ENCODE assay signal across 19 cellular contexts in the genomic region with DNA sequence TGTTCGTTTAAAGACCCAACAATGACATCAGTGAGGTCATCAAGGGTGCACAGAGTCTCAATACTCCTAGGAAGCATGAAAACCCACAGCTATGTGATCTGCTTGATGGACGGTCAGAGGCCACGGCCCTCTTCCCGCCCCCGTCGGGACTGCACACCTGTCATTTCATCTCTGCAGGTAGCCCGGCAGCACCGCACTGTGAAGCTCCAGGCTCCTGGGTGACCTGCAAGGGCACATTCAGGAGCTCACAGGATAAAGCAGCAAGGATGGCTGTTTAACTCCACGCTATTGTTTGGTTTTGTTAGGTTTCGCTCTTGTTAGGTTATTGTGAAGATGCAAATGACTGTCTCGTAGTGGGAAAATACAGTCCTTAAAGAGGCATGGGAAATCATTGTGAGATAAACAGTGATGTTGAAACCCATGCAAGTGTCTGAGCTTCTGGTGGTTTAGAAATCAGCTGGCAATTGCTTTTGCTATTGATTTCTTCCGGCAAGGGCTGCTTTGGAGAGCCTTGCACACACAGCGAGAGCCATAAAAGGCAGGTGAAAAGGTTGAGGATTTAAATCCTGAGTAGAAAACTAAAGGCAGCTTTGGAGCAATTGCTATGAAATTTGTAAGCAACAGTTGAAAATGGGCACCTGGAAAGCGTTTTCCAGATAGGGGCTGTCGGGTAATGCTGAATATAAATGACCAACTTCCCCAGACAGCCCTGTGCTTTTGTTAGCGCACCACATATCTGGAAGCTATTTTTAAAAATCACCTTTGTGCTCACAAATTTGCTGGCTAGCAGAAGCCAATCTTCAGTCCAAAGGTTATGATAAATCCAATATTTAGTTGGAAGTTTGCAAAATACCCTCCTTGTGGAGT.
"Had no signal": no experiment of that assay in that cellular context is flagged by ENCODE, and none has a peak within 500 bp of the region (broad histone marks: within the 10 kb centered on the region; RNA-seq: fewer than 3 reads in every experiment).

No MANE protein-coding gene starts in this region.

- H3K27me3 ChIP-seq: adrenal gland, colonic mucosa, gastrocnemius medialis had no signal

- H3K27ac ChIP-seq: adrenal gland, colonic mucosa, gastrocnemius medialis, lower lobe of right lung, prostate gland, sigmoid colon, transverse colon had no signal

- H3K4me1 Mint-ChIP-seq: activated B cell treated with CpG ODN at 0.5 μM for 24 hours; activated CD4-positive, alpha-beta T cell treated with anti-CD3 and anti-CD28 coated beads, Interleukin-2, amount 10 ng/mL, durations not matched to agents 7 days and 5 days; naive thymus-derived CD8-positive, alpha-beta T cell; stimulated activated naive B cell treated with anti-CD40 and anti-IgM and Interleukin-4, amounts not matched to agents 10 μg/mL and 1 μg/mL and 100 μg/mL, for 72 hours had no signal

- H3K4me3 Mint-ChIP-seq: activated B cell treated with CpG ODN at 0.5 μM for 24 hours; activated CD4-positive, alpha-beta T cell treated with anti-CD3 and anti-CD28 coated beads, Interleukin-2, amount 10 ng/mL, durations not matched to agents 7 days and 5 days; naive thymus-derived CD8-positive, alpha-beta T cell; stimulated activated naive B cell treated with anti-CD40 and anti-IgM and Interleukin-4, amounts not matched to agents 10 μg/mL and 1 μg/mL and 100 μg/mL, for 72 hours had no signal

- H3K4me3 ChIP-seq: adrenal gland, colonic mucosa, gastrocnemius medialis, lower lobe of right lung, prostate gland, sigmoid colon, transverse colon had no signal

- H3K27ac Mint-ChIP-seq: activated B cell treated with CpG ODN at 0.5 μM for 24 hours; activated CD4-positive, alpha-beta T cell treated with anti-CD3 and anti-CD28 coated beads, Interleukin-2, amount 10 ng/mL, durations not matched to agents 7 days and 5 days; naive thymus-derived CD8-positive, alpha-beta T cell; stimulated activated naive B cell treated with anti-CD40 and anti-IgM and Interleukin-4, amounts not matched to agents 10 μg/mL and 1 μg/mL and 100 μg/mL, for 72 hours had no signal

- DNase-seq: activated B cell treated with CpG ODN at 0.5 μM for 24 hours; activated CD4-positive, alpha-beta T cell treated with anti-CD3 and anti-CD28 coated beads, Interleukin-2, amount 10 ng/mL, durations not matched to agents 7 days and 5 days; activated CD8-positive, alpha-beta memory T cell treated with anti-CD3 and anti-CD28 coated beads for 24 hours; activated naive CD4-positive, alpha-beta T cell treated with Interleukin-2 at 50 U/mL for 16 hours; caudate nucleus; colonic mucosa; effector memory CD4-positive, alpha-beta T cell; gastrocnemius medialis; kidney; lower lobe of right lung; naive thymus-derived CD8-positive, alpha-beta T cell; nucleus accumbens; sigmoid colon; stimulated activated CD4-positive, alpha-beta T cell treated with anti-CD3 and anti-CD28 coated beads, Interleukin-2, amount 100 ng/mL, for 24 hours; stimulated activated naive B cell treated with anti-CD40 and anti-IgM and Interleukin-4, amounts not matched to agents 10 μg/mL and 1 μg/mL and 100 μg/mL, for 72 hours; substantia nigra; transverse colon had no signal

- H3K27me3 Mint-ChIP-seq: activated CD4-positive, alpha-beta T cell treated with anti-CD3 and anti-CD28 coated beads, Interleukin-2, amount 10 ng/mL, durations not matched to agents 7 days and 5 days had no signal

- H3K4me1 ChIP-seq: adrenal gland, colonic mucosa, gastrocnemius medialis, lower lobe of right lung, prostate gland, sigmoid colon, transverse colon had no signal

- H3K36me3 Mint-ChIP-seq: naive thymus-derived CD8-positive, alpha-beta T cell; stimulated activated naive B cell treated with anti-CD40 and anti-IgM and Interleukin-4, amounts not matched to agents 10 μg/mL and 1 μg/mL and 100 μg/mL, for 72 hours had no signal

- H3K36me3 ChIP-seq: adrenal gland, colonic mucosa, gastrocnemius medialis, lower lobe of right lung, prostate gland, sigmoid colon, transverse colon had no signal

- H3K9me3 Mint-ChIP-seq: activated B cell treated with CpG ODN at 0.5 μM for 24 hours; activated CD4-positive, alpha-beta T cell treated with anti-CD3 and anti-CD28 coated beads, Interleukin-2, amount 10 ng/mL, durations not matched to agents 7 days and 5 days had no signal

- H3K9me3 ChIP-seq: adrenal gland, colonic mucosa, gastrocnemius medialis, lower lobe of right lung, prostate gland, sigmoid colon, transverse colon had no signal

- ATAC-seq: gastrocnemius medialis; lower lobe of right lung; naive thymus-derived CD8-positive, alpha-beta T cell; stimulated activated naive B cell treated with anti-CD40 and anti-IgM and Interleukin-4, amounts not matched to agents 10 μg/mL and 1 μg/mL and 100 μg/mL, for 72 hours had no signal
